ENCODE assay signal across 8 cellular contexts in genomic region chr15:59687831-59688230, GRCh38. TPM values are rescaled to one million over a fixed set of nuclear protein-coding genes. Genes with fewer than 3 reads are reported as not detected.
A peak's percentile ranks its signal among the peaks of the same experiment; 100 is the strongest.
DNase-seq lines count a peak whose midpoint lies in the region; ATAC-seq, FAIRE-seq and TF ChIP-seq lines count a peak whose summit lies in the region.

No MANE protein-coding gene starts in this region.

- H3K4me3 ChIP-seq in BLaER1 (peak overlapping the region; percentile 92), SK-N-MC (peak overlapping the region; percentile 97), endocrine pancreas (ENCODE audit: control insufficient read depth, insufficient read depth, low read length) (peak overlapping the region; percentile 97)

- H3K27me3 Mint-ChIP-seq in nephron (ENCODE audit: low read depth) = no peaks in the 10 kb centered on the region

- no peak for TF ChIP-seq CTCF in nephron (IDR thresholded peaks at IDR 0.05; ENCODE audit: unreplicated experiment in 3 of 3)

- ATAC-seq in GM21515 (IDR thresholded peaks at IDR 0.05; ENCODE audit: unreplicated experiment) = peak; percentile 27

- peaks cover 24% of the 10 kb centered on the region for H3K4me1 Mint-ChIP-seq in nephron

- peak overlapping the region; percentile 97 to 100 (median 99) for H3K4me3 Mint-ChIP-seq in nephron

- H3K27ac ChIP-seq in BLaER1 = peak overlapping the region; percentile 98
- H3K27ac ChIP-seq in SK-N-MC = 0 out of 2 replicates have a peak overlapping the region, but pooled peaks have one; percentile 86

- peaks cover 43% of the 10 kb centered on the region for H3K4me1 ChIP-seq in BLaER1
- peaks cover 4% of the 10 kb centered on the region for H3K4me1 ChIP-seq in endocrine pancreas (ENCODE audit: control insufficient read depth, insufficient read depth, low read length)

- no peak for FAIRE-seq in frontal cortex (lab: Jason Lieb, UNC)

- peaks cover 26% of the 10 kb centered on the region for H3K36me3 Mint-ChIP-seq in nephron (ENCODE audit: low read depth)

- H3K27me3 ChIP-seq in BLaER1 = no peaks in the 10 kb centered on the region
- no peaks in the 10 kb centered on the region for H3K27me3 ChIP-seq in endocrine pancreas (ENCODE audit: control insufficient read depth, insufficient read depth, low read length)

- H3K27ac Mint-ChIP-seq in nephron = peak overlapping the region; percentile 98 to 99 (median 98)

- peaks cover 22% of the 10 kb centered on the region for H3K36me3 ChIP-seq in BLaER1
- peaks cover 26% of the 10 kb centered on the region for H3K36me3 ChIP-seq in SK-N-MC (ENCODE audit: insufficient read depth, low read length)
- no peaks in the 10 kb centered on the region for H3K36me3 ChIP-seq in endocrine pancreas (ENCODE audit: control insufficient read depth, insufficient read depth, low read length)

- H3K4me2 ChIP-seq in BLaER1 = peak overlapping the region; percentile 98

- H3K9me3 ChIP-seq in BLaER1 = no peaks in the 10 kb centered on the region
- H3K9me3 ChIP-seq in SK-N-MC (ENCODE audit: low read depth, low read length) = no peaks in the 10 kb centered on the region
- no peaks in the 10 kb centered on the region for H3K9me3 ChIP-seq in endocrine pancreas (ENCODE audit: control insufficient read depth, low read length)

- H4K20me1 ChIP-seq in BLaER1 = peaks cover 63% of the 10 kb centered on the region

- H3K9me3 Mint-ChIP-seq in nephron = no peaks in the 10 kb centered on the region

- H3K9ac ChIP-seq in BLaER1 = peak overlapping the region; percentile 98
- H3K9ac ChIP-seq in SK-N-MC (ENCODE audit: insufficient read length) = peak overlapping the region; percentile 96
- H3K9ac ChIP-seq in endocrine pancreas (ENCODE audit: control insufficient read depth, insufficient read depth, low read length) = peak overlapping the region; percentile 43

- DNase-seq in SK-N-MC (ENCODE audit: low read depth, low spot score) = no peak
- DNase-seq in NCI-H446 treated with DMSO at 0.1 percent for 48 hours (lab: John Stamatoyannopoulos, UW) = no peak
- no peak for DNase-seq in frontal cortex (ENCODE audit: low spot score in 2 of 2)
- DNase-seq in SHP77 (lab: John Stamatoyannopoulos, UW) = no peak

RNA-seq across cellular contexts. Expression of gene BNIP2, which starts 1.3 kb away (rescaled TPM):
- total RNA-seq in frontal cortex = 63.6 TPM

RNA-seq across cellular contexts. Expression of gene GTF2A2, which starts 30.5 kb away (rescaled TPM):
- 28.1 TPM for total RNA-seq in frontal cortex

Comparison
In these comparisons a context has a peak if more than half of its experiments do, and no peak if none do; other contexts are left out.
1. H3K9ac ChIP-seq: peak in every context shown above with its lines; median percentile 98 in BLaER1; 96 in SK-N-MC; 43 in endocrine pancreas.